Comparison of ENCODE assay signal across 17 cellular contexts in genomic region chr2:13651684-13652131, GRCh38.
DNase-seq lines count a peak whose midpoint lies in the region; ATAC-seq and TF ChIP-seq lines count a peak whose summit lies in the region.
"Had no signal": no experiment of that assay in that cellular context is flagged by ENCODE, and none has a peak within 500 bp of the region (broad histone marks: within the 10 kb centered on the region; RNA-seq: fewer than 3 reads in every experiment).

No MANE protein-coding gene starts in this region.

- peak; percentile 76 for ATAC-seq in GM18867 (IDR thresholded peaks at IDR 0.05; ENCODE audit: unreplicated experiment)
- ATAC-seq in GM21526 (IDR thresholded peaks at IDR 0.05; ENCODE audit: low FRiP score, unreplicated experiment) = peak; percentile 73
- ATAC-seq in HG03025 (IDR thresholded peaks at IDR 0.05; ENCODE audit: low FRiP score, unreplicated experiment) = peak; percentile 72
- ATAC-seq in Right ventricle myocardium inferior = no peak
- ATAC-seq: right cardiac atrium, upper lobe of right lung had no signal

- H4K20me1 ChIP-seq in Loucy (ENCODE audit: insufficient read depth, low read length, poor library complexity, severe bottlenecking) = no peaks in the 10 kb centered on the region

- no peak overlapping the region for H2AFZ ChIP-seq in Loucy (ENCODE audit: low read length)
- H2AFZ ChIP-seq: PC-9 had no signal

- DNase-seq in NCI-H524 treated with DMSO at 0.1 percent for 48 hours (lab: John Stamatoyannopoulos, UW) (no peak), Right ventricle myocardium inferior (ENCODE audit: missing footprints) (no peak), amniotic stem cell (lab: John Stamatoyannopoulos, UW) (no peak), DMS 273 treated with DMSO at 0.1 percent for 48 hours (lab: John Stamatoyannopoulos, UW) (no peak)
- DNase-seq: activated B cell treated with CpG ODN at 0.5 μM for 24 hours; BE2C; effector memory CD4-positive, alpha-beta T cell; NCI-H1092 treated with DMSO at 0.1 percent for 48 hours; NCI-H345; PC-9; right cardiac atrium; upper lobe of right lung had no signal

- intact Hi-C loops in Right ventricle myocardium inferior (cut with DNase I) = no loop called here

- no peaks in the 10 kb centered on the region; the same call in 1 of the 2 replicates for H3K36me3 ChIP-seq in Loucy (ENCODE audit: insufficient read depth, low read length)
- H3K36me3 ChIP-seq: BE2C, cardiac muscle cell, upper lobe of right lung had no signal

- H3K79me2 ChIP-seq in Loucy (ENCODE audit: insufficient read depth, low read length) = no peaks in the 10 kb centered on the region

- no peaks in the 10 kb centered on the region for H3K9me2 ChIP-seq in Loucy (replicated peaks; ENCODE audit: low read depth, low read length)

- no peak for TF ChIP-seq CTCF in Loucy (conservative IDR thresholded peaks at IDR 0.05; ENCODE audit: low read length)

- peaks cover 26% of the 10 kb centered on the region for H3K9me3 ChIP-seq in Loucy (ENCODE audit: insufficient read depth, low read depth, low read length)
- H3K9me3 ChIP-seq: BE2C, upper lobe of right lung had no signal

- no peaks in the 10 kb centered on the region for H3K27me3 ChIP-seq in Loucy (ENCODE audit: insufficient read depth, low read length, poor library complexity, severe bottlenecking)
- H3K27me3 ChIP-seq: BE2C, cardiac muscle cell, upper lobe of right lung had no signal

- peak overlapping the region; percentile 74 for H3K9ac ChIP-seq in Loucy (ENCODE audit: low read depth, low read length, poor library complexity, severe bottlenecking)

- H3K4me3 ChIP-seq in Loucy (ENCODE audit: low read length, poor library complexity, severe bottlenecking) = peak overlapping the region; percentile 1
- H3K4me3 ChIP-seq: cardiac muscle cell, PC-9, upper lobe of right lung had no signal

- no peaks in the 10 kb centered on the region for H3F3A ChIP-seq in Loucy (ENCODE audit: low read depth)

- peak overlapping the region; percentile 71 for H3K4me2 ChIP-seq in Loucy (ENCODE audit: low read depth, low read length, poor library complexity, severe bottlenecking)
- H3K4me2 ChIP-seq: PC-9 had no signal

- peaks cover 50% of the 10 kb centered on the region for H3K4me1 ChIP-seq in Loucy (ENCODE audit: insufficient read depth, low read length, poor library complexity, severe bottlenecking)
- H3K4me1 ChIP-seq: upper lobe of right lung had no signal
